20 cellular contexts compared by ENCODE assay signal in genomic region chr2:9991221-9991620, GRCh38. TPM values are rescaled to one million over a fixed set of nuclear protein-coding genes. Genes with fewer than 3 reads are reported as not detected.
DNase-seq lines count a peak whose midpoint lies in the region; ATAC-seq, FAIRE-seq and TF ChIP-seq lines count a peak whose summit lies in the region.
"Had no signal": no experiment of that assay in that cellular context is flagged by ENCODE, and none has a peak within 500 bp of the region (broad histone marks: within the 10 kb centered on the region; RNA-seq: fewer than 3 reads in every experiment).

No MANE protein-coding gene starts in this region.

- H3K9me3 ChIP-seq in BLaER1 (no peaks in the 10 kb centered on the region), OCI-LY3 (ENCODE audit: insufficient read depth, low read length) (no peaks in the 10 kb centered on the region), hepatocyte (ENCODE audit: low read depth) (no peaks in the 10 kb centered on the region), small intestine (ENCODE audit: control insufficient read depth, low read depth) (no peaks in the 10 kb centered on the region)
- H3K9me3 ChIP-seq: ascending aorta, SK-N-SH had no signal

- H3K9me2 ChIP-seq in hepatocyte (replicated peaks; ENCODE audit: insufficient read depth) = no peaks in the 10 kb centered on the region
- H3K9me2 ChIP-seq: SK-N-SH had no signal

- FAIRE-seq in small intestine (lab: Jason Lieb, UNC) = no peak
- FAIRE-seq: GM12892, keratinocyte had no signal

- H3K27me3 ChIP-seq in BLaER1 (no peaks in the 10 kb centered on the region), OCI-LY3 (ENCODE audit: low read depth, low read length) (no peaks in the 10 kb centered on the region), hepatocyte (no peaks in the 10 kb centered on the region), small intestine (ENCODE audit: control insufficient read depth in 2 of 2, insufficient read depth in 2 of 2, low read length in 2 of 2) (no peaks in the 10 kb centered on the region)
- H3K27me3 ChIP-seq: ascending aorta, neural progenitor cell had no signal

- ATAC-seq in GM21737 (IDR thresholded peaks at IDR 0.05; ENCODE audit: unreplicated experiment) = no peak
- ATAC-seq in GM18517 (IDR thresholded peaks at IDR 0.05; ENCODE audit: unreplicated experiment) = no peak
- no peak for ATAC-seq in HG02610 (IDR thresholded peaks at IDR 0.05; ENCODE audit: unreplicated experiment)

- H2AFZ ChIP-seq in OCI-LY3 (ENCODE audit: low read depth, low read length) (no peak overlapping the region), hepatocyte (no peak overlapping the region)
- H2AFZ ChIP-seq: GM23338, neural progenitor cell had no signal

- no peak overlapping the region for H3K27ac ChIP-seq in BLaER1
- no peak overlapping the region; the same call in 1 of the 2 replicates for H3K27ac ChIP-seq in OCI-LY3 (ENCODE audit: low read length)
- H3K27ac ChIP-seq in hepatocyte = peak overlapping the region; percentile 8
- no peak overlapping the region for H3K27ac ChIP-seq in small intestine (ENCODE audit: low read depth in 1 of 2, low read length in 1 of 2)
- H3K27ac ChIP-seq: ascending aorta, neural progenitor cell, RWPE1 had no signal

- H3K4me2 ChIP-seq in BLaER1 (peak overlapping the region; percentile 66), OCI-LY3 (ENCODE audit: low read length) (peak overlapping the region; percentile 43), hepatocyte (no peak overlapping the region)
- H3K4me2 ChIP-seq: GM23338, neural progenitor cell had no signal

- no peaks in the 10 kb centered on the region for H3K79me2 ChIP-seq in OCI-LY3 (ENCODE audit: low read length)
- no peaks in the 10 kb centered on the region for H3K79me2 ChIP-seq in hepatocyte

- H3K4me1 ChIP-seq in BLaER1 (peaks cover 26% of the 10 kb centered on the region), OCI-LY3 (ENCODE audit: low read length) (peaks cover 29% of the 10 kb centered on the region), hepatocyte (ENCODE audit: insufficient read depth) (no peaks in the 10 kb centered on the region), small intestine (ENCODE audit: control insufficient read depth in 2 of 2, insufficient read depth in 1 of 2, low read depth in 1 of 2, low read length in 1 of 2) (peaks cover 2% of the 10 kb centered on the region in 2 donors)
- H3K4me1 ChIP-seq: neural progenitor cell had no signal

- no peak overlapping the region for H3K9ac ChIP-seq in BLaER1
- H3K9ac ChIP-seq in OCI-LY3 (ENCODE audit: low read length) = no peak overlapping the region
- H3K9ac ChIP-seq: neural progenitor cell, SK-N-SH had no signal

- H4K20me1 ChIP-seq in BLaER1 (no peaks in the 10 kb centered on the region), OCI-LY3 (ENCODE audit: insufficient read depth, low read length) (no peaks in the 10 kb centered on the region), hepatocyte (ENCODE audit: insufficient read depth, poor library complexity, severe bottlenecking) (no peaks in the 10 kb centered on the region)

- WGBS in hepatocyte (ENCODE audit: low lambda C conversion rate, missing lambda C conversion rate) = 90% methylated on average over 1 of the region's 1 CpG
- 20 to 59% (median 39%) methylated on average over 1 of the region's 1 CpG for WGBS in small intestine, 3 donors

- TF ChIP-seq CTCF in OCI-LY3 (IDR thresholded peaks at IDR 0.05; ENCODE audit: low read depth, low read length) (no peak), hepatocyte (IDR thresholded peaks at IDR 0.05; ENCODE audit: poor library complexity) (no peak)

- DNase-seq in hepatocyte (ENCODE audit: low spot score) = peak; percentile 42
- peak; percentile 73 for DNase-seq in small intestine
- DNase-seq: activated CD4-positive, CD25-positive, alpha-beta regulatory T cell treated with anti-CD3 and anti-CD28 coated beads, Interleukin-2, amount 50 U/mL, for 72 hours; activated CD8-positive, alpha-beta memory T cell treated with anti-CD3 and anti-CD28 coated beads for 24 hours; activated effector memory CD4-positive, alpha-beta T cell treated with Interleukin-2 at 50 U/mL for 16 hours; activated naive CD8-positive, alpha-beta T cell treated with anti-CD3 and anti-CD28 coated beads for 36 hours; CD4-positive, alpha-beta T cell; NCI-H82; SK-N-SH had no signal

- H3K36me3 ChIP-seq in BLaER1 = no peaks in the 10 kb centered on the region
- no peaks in the 10 kb centered on the region for H3K36me3 ChIP-seq in OCI-LY3 (replicated peaks; ENCODE audit: low read depth, low read length)
- H3K36me3 ChIP-seq in hepatocyte (replicated peaks; ENCODE audit: insufficient read depth, low read depth) = no peaks in the 10 kb centered on the region
- H3K36me3 ChIP-seq in small intestine (ENCODE audit: control insufficient read depth in 2 of 2, insufficient read depth in 2 of 2, low read length in 2 of 2) = no peaks in the 10 kb centered on the region
- H3K36me3 ChIP-seq: ascending aorta, neural progenitor cell had no signal

- H3K4me3 ChIP-seq in BLaER1 (no peak overlapping the region), OCI-LY3 (ENCODE audit: low read length) (no peak overlapping the region), hepatocyte (no peak overlapping the region), small intestine (ENCODE audit: low read depth in 1 of 2, low read length in 2 of 2) (no peak overlapping the region)
- H3K4me3 ChIP-seq: ascending aorta, GM23338, neural progenitor cell had no signal

RNA-seq across cellular contexts. Expression of gene GRHL1, which starts 39.7 kb away (rescaled TPM):
- 10.0 and 10.9 TPM in 2 replicates for total RNA-seq in hepatocyte
- polyA plus RNA-seq in hepatocyte (4.0 and 9.5 TPM in 2 replicates), small intestine (under 1 TPM; 0.45 to 0.73 (median 0.54) TPM)

RNA-seq across cellular contexts. Expression of gene KLF11, which starts 52.1 kb away (rescaled TPM):
- total RNA-seq in hepatocyte = 8.6 and 11.3 TPM in 2 replicates
- polyA plus RNA-seq in hepatocyte = 7.7 and 10.2 TPM in 2 replicates
- polyA plus RNA-seq in small intestine = 1 to 10 TPM; 1.8 to 7.5 (median 4.9) TPM
